In the genomic region with DNA sequence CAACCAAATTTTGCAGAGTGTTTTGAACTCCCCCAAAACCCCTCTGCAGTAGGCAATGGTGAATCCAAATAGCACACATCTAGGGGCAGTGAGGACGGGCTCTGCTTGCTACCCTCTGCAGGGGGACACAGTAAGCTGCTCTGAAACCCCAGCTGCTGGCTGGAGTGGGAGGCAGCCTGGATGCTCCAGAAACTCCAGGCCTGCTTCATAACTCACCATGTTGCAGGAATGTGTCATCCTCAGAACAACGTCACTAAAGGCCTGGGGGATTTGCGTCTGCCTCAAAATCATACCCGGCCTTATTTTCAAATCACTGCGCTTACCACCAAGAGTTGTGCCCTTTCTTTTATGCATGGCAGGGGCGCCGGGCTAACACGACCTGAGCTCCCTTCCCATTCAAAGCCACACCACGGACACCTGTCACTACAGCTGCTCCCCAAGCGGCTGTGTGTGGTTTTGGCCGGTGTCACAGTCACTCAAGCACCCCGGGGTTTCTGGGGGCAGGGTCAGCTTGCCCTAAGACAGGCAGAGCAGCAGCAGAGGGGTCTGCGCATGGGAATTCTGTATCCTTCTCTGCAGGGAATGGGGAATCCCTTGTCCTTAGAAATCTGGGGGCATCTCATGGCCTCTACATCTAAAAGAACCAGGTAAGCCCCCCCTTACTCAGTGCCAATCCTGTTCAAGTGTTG, we compare ENCODE assay signal across 17 cellular contexts.
"Had no signal": no experiment of that assay in that cellular context is flagged by ENCODE, and none has a peak within 500 bp of the region (broad histone marks: within the 10 kb centered on the region; RNA-seq: fewer than 3 reads in every experiment).

No MANE protein-coding gene starts in this region.

- H3K4me1 ChIP-seq: lower lobe of right lung, testis had no signal

- H3K36me3 ChIP-seq: cardiac muscle cell, lower lobe of right lung, upper lobe of left lung had no signal

- H3K27ac Mint-ChIP-seq: activated naive CD8-positive, alpha-beta T cell; activated T-helper 1 cell treated with anti-CD3 and anti-CD28 coated beads, Interleukin-12 subunit alpha, Interleukin-12 subunit beta, Interleukin-2, Interleukin-4 antibody, amounts not matched to agents 30 ng/mL and 10 ng/mL and 1 ng/mL, durations not matched to agents 14 hours and 24 hours and 36 hours; effector memory CD8-positive, alpha-beta T cell; nephron progenitor cell; T-helper 1 cell treated with Interleukin-12 subunit alpha and Interleukin-12 subunit beta and Interleukin-4 antibody, amounts not matched to agents 30 μg/mL and 1 μg/mL, for 36 hours had no signal

- DNase-seq: activated CD4-positive, alpha-beta T cell treated with anti-CD3 and anti-CD28 coated beads for 1 hour; activated CD8-positive, alpha-beta memory T cell treated with anti-CD3 and anti-CD28 coated beads for 24 hours; activated gamma-delta T cell treated with Interleukin-2 at 50 U/mL for 16 hours; amniotic stem cell; dermis blood vessel endothelial cell; effector memory CD8-positive, alpha-beta T cell; left cardiac atrium; lower lobe of right lung; nephron progenitor cell; nucleus accumbens; testis; upper lobe of left lung had no signal

- H3K36me3 Mint-ChIP-seq: activated naive CD8-positive, alpha-beta T cell had no signal

- H3K79me2 ChIP-seq: hepatocyte had no signal

- H2AFZ ChIP-seq: hepatocyte had no signal

- H3K4me3 Mint-ChIP-seq: activated naive CD8-positive, alpha-beta T cell; activated T-helper 1 cell treated with anti-CD3 and anti-CD28 coated beads, Interleukin-12 subunit alpha, Interleukin-12 subunit beta, Interleukin-2, Interleukin-4 antibody, amounts not matched to agents 30 ng/mL and 10 ng/mL and 1 ng/mL, durations not matched to agents 14 hours and 24 hours and 36 hours; effector memory CD8-positive, alpha-beta T cell; nephron progenitor cell; T-helper 1 cell treated with Interleukin-12 subunit alpha and Interleukin-12 subunit beta and Interleukin-4 antibody, amounts not matched to agents 30 μg/mL and 1 μg/mL, for 36 hours had no signal

- H3K27me3 ChIP-seq: hepatocyte, testis, upper lobe of left lung had no signal

- H3K4me2 ChIP-seq: hepatocyte had no signal

- H3K4me3 ChIP-seq: cardiac muscle cell, hepatocyte, lower lobe of right lung, testis, upper lobe of left lung had no signal

- H3K9me3 Mint-ChIP-seq: activated T-helper 1 cell treated with anti-CD3 and anti-CD28 coated beads, Interleukin-12 subunit alpha, Interleukin-12 subunit beta, Interleukin-2, Interleukin-4 antibody, amounts not matched to agents 30 ng/mL and 10 ng/mL and 1 ng/mL, durations not matched to agents 14 hours and 24 hours and 36 hours; effector memory CD8-positive, alpha-beta T cell; nephron progenitor cell; T-helper 1 cell treated with Interleukin-12 subunit alpha and Interleukin-12 subunit beta and Interleukin-4 antibody, amounts not matched to agents 30 μg/mL and 1 μg/mL, for 36 hours had no signal

- H3K27ac ChIP-seq: cardiac muscle cell, hepatocyte, lower lobe of right lung, testis, upper lobe of left lung had no signal

- ATAC-seq: effector memory CD8-positive, alpha-beta T cell; left cardiac atrium; lower lobe of right lung had no signal
